8 cellular contexts compared by ENCODE assay signal in the genomic region with DNA sequence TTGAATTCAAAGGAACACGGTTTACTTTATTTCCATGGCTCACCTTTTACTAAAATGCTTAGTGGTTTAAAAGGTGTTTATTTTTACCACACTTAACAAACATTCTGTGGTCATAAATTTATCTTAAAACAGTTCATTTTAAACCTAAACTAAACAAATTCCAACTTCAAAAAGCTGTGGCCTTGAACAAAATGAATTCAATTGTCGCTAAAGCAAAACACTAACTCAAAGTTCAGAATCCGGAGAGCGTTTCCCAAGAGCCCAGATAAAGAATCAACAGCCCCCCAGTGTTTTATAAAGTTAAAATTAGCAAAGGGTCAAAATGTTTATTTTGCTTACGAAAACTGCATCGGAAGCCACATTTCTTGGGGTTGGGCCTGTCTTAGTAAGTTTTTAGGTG. TPM values are rescaled to one million over a fixed set of nuclear protein-coding genes. Genes with fewer than 3 reads are reported as not detected.
DNase-seq lines count a peak whose midpoint lies in the region; ATAC-seq and TF ChIP-seq lines count a peak whose summit lies in the region.

No MANE protein-coding gene starts in this region.

- H3K27me3 ChIP-seq in CD4-positive, alpha-beta T cell (ENCODE audit: control insufficient read depth, insufficient read depth, low read length), result no peaks in the 10 kb centered on the region
- H3K27me3 ChIP-seq in endocrine pancreas (ENCODE audit: control insufficient read depth, insufficient read depth, low read length), result no peaks in the 10 kb centered on the region
- H3K27me3 ChIP-seq in neuron (ENCODE audit: insufficient read depth, low read length), result no peaks in the 10 kb centered on the region

- peak overlapping the region; percentile 66 for H3K9ac ChIP-seq in endocrine pancreas (ENCODE audit: control insufficient read depth, insufficient read depth, low read length)

- H3K4me1 Mint-ChIP-seq in CD4-positive, alpha-beta T cell (ENCODE audit: low read depth), result peaks cover 45% of the 10 kb centered on the region

- intact Hi-C loops in CD4-positive, alpha-beta T cell (cut with DNase I, micrococcal nuclease), result loop anchor here (2.0 to 10.0 kb wide), 5 partner anchors 52 to 951 kb away; a partner anchor contains a TSS

- peak overlapping the region; percentile 22 for H3K27ac ChIP-seq in CD4-positive, alpha-beta T cell (ENCODE audit: low read depth, low read length)

- no peaks in the 10 kb centered on the region for H3K9me3 ChIP-seq in CD4-positive, alpha-beta T cell (ENCODE audit: control insufficient read depth, low read length)
- no peaks in the 10 kb centered on the region for H3K9me3 ChIP-seq in endocrine pancreas (ENCODE audit: control insufficient read depth, low read length)
- H3K9me3 ChIP-seq in neuron (ENCODE audit: low read length), result no peaks in the 10 kb centered on the region

- H3K27me3 Mint-ChIP-seq in CD4-positive, alpha-beta T cell, result no peaks in the 10 kb centered on the region

- H3K9me3 Mint-ChIP-seq in CD4-positive, alpha-beta T cell, result no peaks in the 10 kb centered on the region

- H3K36me3 ChIP-seq in endocrine pancreas (ENCODE audit: control insufficient read depth, insufficient read depth, low read length), result peaks cover 3% of the 10 kb centered on the region
- peaks cover 15% of the 10 kb centered on the region for H3K36me3 ChIP-seq in neuron (ENCODE audit: insufficient read depth, low read length)

- H2AFZ ChIP-seq in neuron (ENCODE audit: low read depth, low read length), result no peak overlapping the region

- CTCF ChIA-PET in CD4-positive, alpha-beta T cell (lab: Charles Lee), result interaction anchor here (1.4 kb wide), 1 partner anchor 66 kb away, joined by 3 read pairs; no protein-coding TSS in a partner anchor

- peaks cover 46% of the 10 kb centered on the region for H3K36me3 Mint-ChIP-seq in CD4-positive, alpha-beta T cell (ENCODE audit: low read depth)

- H3K4me3 Mint-ChIP-seq in CD4-positive, alpha-beta T cell, result peak overlapping the region; percentile 93

- H3K27ac Mint-ChIP-seq in CD4-positive, alpha-beta T cell, result peak overlapping the region; percentile 95

- POLR2A ChIA-PET in CD4-positive, alpha-beta T cell (lab: Charles Lee), result interaction anchor here (0.8 to 1.5 kb wide), 6 partner anchors 17 to 1753 kb away, joined by 3 to 5 read pairs (median 4); a partner anchor contains a TSS

- H3K4me3 ChIP-seq in endocrine pancreas (ENCODE audit: control insufficient read depth, insufficient read depth, low read length) (peak overlapping the region; percentile 95), neuron (ENCODE audit: low read length) (peak overlapping the region; percentile 78)

- no peak for DNase-seq in CD4-positive, alpha-beta T cell
- DNase-seq in NCI-H69 (lab: John Stamatoyannopoulos, UW) (peak; percentile 18), midbrain (lab: John Stamatoyannopoulos, UW) (no peak), NCI-H146 (lab: John Stamatoyannopoulos, UW) (no peak), cortex of kidney (lab: John Stamatoyannopoulos, UW) (no peak)

- no peak for TF ChIP-seq CTCF in CD4-positive, alpha-beta T cell (IDR thresholded peaks at IDR 0.05)

- ATAC-seq in CD4-positive, alpha-beta T cell (ENCODE audit: poor library complexity), result no peak
- no peak for ATAC-seq in HG02970 (IDR thresholded peaks at IDR 0.05; ENCODE audit: low FRiP score, unreplicated experiment)

- H3K4me1 ChIP-seq in endocrine pancreas (ENCODE audit: control insufficient read depth, insufficient read depth, low read length) (peaks cover 8% of the 10 kb centered on the region), neuron (ENCODE audit: insufficient read depth, low read length) (peaks cover 12% of the 10 kb centered on the region)

RNA-seq across cellular contexts. Expression of a gene that starts 1.4 kb away (rescaled TPM):
- 100 to 1,000 TPM; 190 to 202 TPM for total RNA-seq in CD4-positive, alpha-beta T cell
